Comparison of ENCODE assay signal across 15 cellular contexts in the genomic region with DNA sequence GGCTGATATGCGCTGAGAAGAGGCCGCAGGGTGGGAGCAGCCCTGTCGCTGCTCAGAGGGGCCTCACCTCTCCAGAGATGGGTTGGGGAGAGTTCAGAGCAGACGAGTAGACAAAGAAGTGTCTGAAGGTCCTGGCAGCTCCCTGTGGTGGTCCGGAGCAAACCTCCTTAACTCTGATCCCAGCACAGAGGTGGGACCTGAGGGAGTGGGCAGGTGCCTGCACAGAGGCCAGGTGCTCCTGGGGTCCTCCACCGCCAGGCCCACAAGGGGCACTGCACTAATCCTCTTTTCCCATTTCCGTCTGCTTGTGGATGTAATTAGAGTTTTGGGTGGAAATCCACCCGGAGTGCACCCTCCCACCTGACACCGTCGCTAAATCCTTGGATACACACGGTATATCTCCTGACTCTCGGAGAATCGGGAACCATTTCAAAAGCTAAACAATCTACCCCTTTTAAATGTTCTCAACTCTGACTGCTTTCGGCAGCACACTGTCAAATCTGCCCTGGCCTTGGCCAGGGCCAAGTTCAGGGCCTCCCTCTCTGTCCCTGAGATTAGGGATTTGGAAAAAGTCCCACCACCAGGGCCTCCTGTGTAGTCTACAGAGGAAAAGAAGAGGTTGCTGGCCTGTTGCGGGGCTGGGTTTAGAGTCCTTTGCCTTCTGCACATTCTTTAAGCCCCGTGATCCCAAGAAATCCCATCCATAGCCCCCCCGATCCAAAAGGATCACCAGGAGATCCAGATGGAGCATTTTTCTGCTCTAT. TPM values are rescaled to one million over a fixed set of nuclear protein-coding genes. Genes with fewer than 3 reads are reported as not detected.
DNase-seq lines count a peak whose midpoint lies in the region; ATAC-seq and TF ChIP-seq lines count a peak whose summit lies in the region.
"Had no signal": no experiment of that assay in that cellular context is flagged by ENCODE, and none has a peak within 500 bp of the region (broad histone marks: within the 10 kb centered on the region; RNA-seq: fewer than 3 reads in every experiment).

No MANE protein-coding gene starts in this region.

- H3K4me3 ChIP-seq in prostate gland: no peak overlapping the region
- H3K4me3 ChIP-seq in vagina: no peak overlapping the region
- no peak overlapping the region for H3K4me3 ChIP-seq in coronary artery
- H3K4me3 ChIP-seq: MG63 had no signal

- H3K9me3 ChIP-seq in prostate gland (no peaks in the 10 kb centered on the region), vagina (no peaks in the 10 kb centered on the region)
- H3K9me3 ChIP-seq: MG63 had no signal

- peak overlapping the region; percentile 83 to 85 for H3K27ac ChIP-seq in prostate gland
- H3K27ac ChIP-seq in vagina: peak overlapping the region; percentile 70
- H3K27ac ChIP-seq in coronary artery: no peak overlapping the region

- H3K4me1 ChIP-seq in prostate gland (replicated peaks): peaks cover 51% of the 10 kb centered on the region
- peaks cover 55% of the 10 kb centered on the region for H3K4me1 ChIP-seq in vagina

- intact Hi-C loops in Right ventricle myocardium inferior (cut with DNase I) (no loop called here), cardiac septum (cut with DNase I) (no loop called here), left ventricle myocardium superior (cut with micrococcal nuclease) (no loop called here), prostate gland (cut with DNase I) (no loop called here), vagina (cut with DNase I) (no loop called here)

- H3K27me3 ChIP-seq in prostate gland (replicated peaks; ENCODE audit: insufficient read depth) (no peaks in the 10 kb centered on the region), vagina (no peaks in the 10 kb centered on the region)
- H3K27me3 ChIP-seq: MG63 had no signal

- WGBS in prostate gland: 61% methylated on average over 17 of the region's 17 CpGs

- H3K36me3 ChIP-seq in prostate gland (no peaks in the 10 kb centered on the region), vagina (no peaks in the 10 kb centered on the region)
- H3K36me3 ChIP-seq: MG63 had no signal

- peak; percentile 80 for ATAC-seq in Right ventricle myocardium inferior
- peak; percentile 88 for ATAC-seq in left ventricle myocardium superior
- ATAC-seq: PC-3 had no signal

- TF ChIP-seq CTCF in prostate gland (IDR thresholded peaks at IDR 0.05) (no peak), vagina (IDR thresholded peaks at IDR 0.05) (no peak), coronary artery (IDR thresholded peaks at IDR 0.05) (no peak)

- no peak for TF ChIP-seq POLR2A in prostate gland (IDR thresholded peaks at IDR 0.05)
- no peak for TF ChIP-seq POLR2A in vagina (IDR thresholded peaks at IDR 0.05)

- DNase-seq in Right ventricle myocardium inferior (ENCODE audit: missing footprints): no peak
- no peak for DNase-seq in cardiac septum (ENCODE audit: low spot score)
- DNase-seq in left ventricle myocardium superior: no peak
- DNase-seq in prostate gland (ENCODE audit: low spot score): no peak
- no peak for DNase-seq in vagina (ENCODE audit: extremely low spot score in 2 of 2)
- no peak for DNase-seq in NCI-H1092 (lab: John Stamatoyannopoulos, UW)
- no peak for DNase-seq in coronary artery (ENCODE audit: low spot score)
- no peak for DNase-seq in NOMO-1 treated with DMSO at 0.1 percent for 48 hours (lab: John Stamatoyannopoulos, UW; ENCODE audit: unreplicated experiment)
- DNase-seq: Calu3, H7, MG63, NCI-H1694 treated with DMSO at 0.1 percent for 48 hours, NCI-H345, NCI-H526 treated with DMSO at 0.1 percent for 48 hours, PC-3 had no signal

RNA-seq across cellular contexts. Expression of a gene that starts 22.4 kb away (rescaled TPM):
- total RNA-seq in Right ventricle myocardium inferior (58.2 TPM), cardiac septum (82.0 TPM), left ventricle myocardium superior (57.8 TPM), prostate gland (10 to 100 TPM; 90.9 to 96.9 TPM), vagina (30.7 TPM)

Comparison
In these comparisons a context has a peak if more than half of its experiments do, and no peak if none do; other contexts are left out.
1. H3K27ac ChIP-seq: peak in prostate gland (2 of 2) and vagina (single experiment); none in coronary artery (0 of 2).